In genomic region chr15:73994419-73994883, GRCh38 we compare ENCODE assay signal across 8 cellular contexts. TPM values are rescaled to one million over a fixed set of nuclear protein-coding genes. Genes with fewer than 3 reads are reported as not detected.
DNase-seq lines count a peak whose midpoint lies in the region; ATAC-seq and TF ChIP-seq lines count a peak whose summit lies in the region.

Gene PML (plus strand): TSS chr15:73994716. CDS start chr15:73994813, 97 bp downstream.

- H3K27ac Mint-ChIP-seq in T-helper 2 cell treated with Interferon-gamma antibody and Interleukin-4, amounts not matched to agents 5 μg/mL and 100 μg/mL, for 36 hours = peak within 1 kb of the TSS; percentile 89

- H3K9me3 ChIP-seq in ascending aorta (no peaks in the 10 kb centered on the region), right cardiac atrium (ENCODE audit: control insufficient read depth, low read length) (no peaks in the 10 kb centered on the region), vagina (no peaks in the 10 kb centered on the region)

- peak in 1 of 3 experiments; percentile 3 for TF ChIP-seq CTCF in ascending aorta (IDR thresholded peaks at IDR 0.05)
- no peak for TF ChIP-seq CTCF in vagina (IDR thresholded peaks at IDR 0.05)

- H3K4me1 ChIP-seq in ascending aorta (peaks cover 10 to 44% of the 10 kb centered on the region in 2 donors), right cardiac atrium (ENCODE audit: control insufficient read depth, insufficient read depth, low read length) (peaks cover 10% of the 10 kb centered on the region), vagina (peaks cover 80% of the 10 kb centered on the region)

- H3K4me3 Mint-ChIP-seq in T-helper 2 cell treated with Interferon-gamma antibody and Interleukin-4, amounts not matched to agents 5 μg/mL and 100 μg/mL, for 36 hours = peak within 1 kb of the TSS; percentile 94

- no peaks in the 10 kb centered on the region for H3K27me3 ChIP-seq in ascending aorta
- no peaks in the 10 kb centered on the region for H3K27me3 ChIP-seq in right cardiac atrium (ENCODE audit: control insufficient read depth, insufficient read depth)
- no peaks in the 10 kb centered on the region for H3K27me3 ChIP-seq in vagina

- H3K27ac ChIP-seq in ascending aorta (peak within 1 kb of the TSS; percentile 92 to 98), right cardiac atrium (ENCODE audit: low read length) (peak within 1 kb of the TSS; percentile 97), vagina (peak within 1 kb of the TSS; percentile 96)

- no peaks in the 10 kb centered on the region for H3K27me3 Mint-ChIP-seq in T-helper 2 cell treated with Interferon-gamma antibody and Interleukin-4, amounts not matched to agents 5 μg/mL and 100 μg/mL, for 36 hours (ENCODE audit: low read depth)

- ATAC-seq in HG02938 (IDR thresholded peaks at IDR 0.05; ENCODE audit: unreplicated experiment) (peak; percentile 73), right cardiac atrium (peak; percentile 86 to 90)

- under 1% methylated on average over 26 of the region's 26 CpGs for whole genome bisulfite sequencing in right cardiac atrium

- DNase-seq in NCI-H187 treated with DMSO at 0.1 percent for 48 hours (lab: John Stamatoyannopoulos, UW) (peak; percentile 92), ascending aorta (ENCODE audit: low spot score in 2 of 2) (peak; percentile 96 to 99), right cardiac atrium (peak; percentile 98 to 99 (median 98)), putamen (ENCODE audit: low spot score) (peak; percentile 97), vagina (ENCODE audit: extremely low spot score in 2 of 2) (no peak)
- peak; percentile 96 for DNase-seq in T-helper 2 cell treated with Interferon-gamma antibody and Interleukin-4, amounts not matched to agents 5 μg/mL and 100 μg/mL, for 36 hours (ENCODE audit: low spot score)

- H3K4me3 ChIP-seq in ascending aorta (peak within 1 kb of the TSS; percentile 92 to 99), right cardiac atrium (ENCODE audit: low read length) (peak within 1 kb of the TSS; percentile 96), vagina (peak within 1 kb of the TSS; percentile 86 to 95)

- peaks cover 31% of the 10 kb centered on the region for H3K36me3 Mint-ChIP-seq in T-helper 2 cell treated with Interferon-gamma antibody and Interleukin-4, amounts not matched to agents 5 μg/mL and 100 μg/mL, for 36 hours (ENCODE audit: low read depth)

- intact Hi-C loops in ascending aorta (cut with DNase I) = loop anchor here (1.0 to 5.0 kb wide), 4 partner anchors 21 to 468 kb away; partner anchors contain the start of gene UBL7
- intact Hi-C loops in right cardiac atrium (cut with DNase I) = loop anchor here in 1 of 4 donors (5.0 kb wide), 1 partner anchor 48 kb away; no protein-coding TSS in a partner anchor
- intact Hi-C loops in vagina (cut with DNase I) = no loop called here

- H3K4me1 Mint-ChIP-seq in T-helper 2 cell treated with Interferon-gamma antibody and Interleukin-4, amounts not matched to agents 5 μg/mL and 100 μg/mL, for 36 hours (ENCODE audit: low read depth) = peaks cover 53% of the 10 kb centered on the region

- no peaks in the 10 kb centered on the region for H3K9me3 Mint-ChIP-seq in T-helper 2 cell treated with Interferon-gamma antibody and Interleukin-4, amounts not matched to agents 5 μg/mL and 100 μg/mL, for 36 hours

- TF ChIP-seq POLR2A in GM15510 (IDR thresholded peaks at IDR 0.05; ENCODE audit: borderline replicate concordance, extremely low read depth, insufficient read length) (peak; percentile 52), vagina (IDR thresholded peaks at IDR 0.05) (peak; percentile 58 to 59)

- H3K36me3 ChIP-seq in ascending aorta (peaks cover 8 to 20% of the 10 kb centered on the region in 2 donors), vagina (peaks cover 0 to 16% of the 10 kb centered on the region in 2 donors)

RNA-seq across cellular contexts. Expression of gene PML, which starts in this region (rescaled TPM):
- total RNA-seq in ascending aorta = 227 TPM
- 10 to 100 TPM; 21.9 to 35.4 (median 26.6) TPM for total RNA-seq in right cardiac atrium
- 18.1 TPM for polyA plus RNA-seq in right cardiac atrium
- 107 TPM for total RNA-seq in vagina

Comparison
In these comparisons a context has a peak if more than half of its experiments do, and no peak if none do; other contexts are left out.
1. DNase-seq: peak in NCI-H187 treated with DMSO at 0.1 percent for 48 hours (single experiment), T-helper 2 cell treated with Interferon-gamma antibody and Interleukin-4, amounts not matched to agents 5 μg/mL and 100 μg/mL, for 36 hours (single experiment), ascending aorta (2 of 2), right cardiac atrium (3 of 3) and putamen (single experiment); none in vagina (0 of 2).
2. Peak in every context shown above with its lines, with median percentiles within 50 percentile points of each other: H3K27ac ChIP-seq and H3K4me3 ChIP-seq.